In the genomic region with DNA sequence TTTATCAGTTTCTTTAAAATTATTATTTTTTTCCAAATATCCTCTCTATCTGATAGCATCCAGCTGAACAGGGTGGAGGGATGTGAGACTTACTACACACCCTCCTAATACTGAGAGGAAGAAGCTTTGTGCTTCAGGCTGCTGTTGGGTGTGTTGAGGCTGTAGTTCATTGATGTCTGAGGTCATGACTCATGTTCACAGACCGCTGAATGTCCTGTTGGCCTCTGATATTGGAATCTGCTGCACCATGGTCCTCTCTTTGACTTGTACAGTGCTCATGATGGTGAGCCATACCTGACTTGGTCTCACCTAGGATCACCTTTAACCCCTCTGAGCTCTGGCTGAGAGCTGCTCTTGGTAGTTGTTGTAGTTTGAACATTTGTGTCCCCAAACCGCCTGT, we compare ENCODE assay signal across 19 cellular contexts.
"Had no signal": no experiment of that assay in that cellular context is flagged by ENCODE, and none has a peak within 500 bp of the region (broad histone marks: within the 10 kb centered on the region; RNA-seq: fewer than 3 reads in every experiment).

No MANE protein-coding gene starts in this region.

- H3K4me3 ChIP-seq: cardiac muscle cell, dorsolateral prefrontal cortex, right atrium auricular region, skin epidermis, tibial nerve, vagina had no signal

- H3K36me3 ChIP-seq: cardiac muscle cell, right atrium auricular region, tibial nerve, vagina had no signal

- H3K27me3 ChIP-seq: cardiac muscle cell, dorsolateral prefrontal cortex, right atrium auricular region, tibial nerve, vagina had no signal

- DNase-seq: activated CD4-positive, alpha-beta T cell treated with anti-CD3 and anti-CD28 coated beads for 48 hours; activated CD8-positive, alpha-beta T cell treated with anti-CD3 and anti-CD28 coated beads for 36 hours; activated effector memory CD4-positive, alpha-beta T cell treated with Interleukin-2 at 50 U/mL for 16 hours; activated naive CD4-positive, alpha-beta T cell treated with anti-CD3 and anti-CD28 coated beads, Interleukin-2, amount 50 U/mL, for 16 hours; activated T-cell treated with anti-CD3 and anti-CD28 coated beads, Interleukin-2, amount 50 U/mL, for 4 hours; dorsolateral prefrontal cortex; endodermal cell; erythroblast; nucleus accumbens; stimulated activated CD4-positive, alpha-beta T cell treated with anti-CD3 and anti-CD28 coated beads, Interleukin-15, amount 100 ng/mL, for 24 hours; stimulated activated CD4-positive, alpha-beta T cell treated with anti-CD3 and anti-CD28 coated beads, Interleukin-4, amount 100 ng/mL, for 24 hours; stimulated activated naive CD4-positive, alpha-beta T cell had no signal

- ATAC-seq: activated CD8-positive, alpha-beta T cell treated with anti-CD3 and anti-CD28 coated beads for 36 hours; activated T-cell treated with anti-CD3 and anti-CD28 coated beads, Interleukin-2, amount 50 U/mL, for 4 hours; WTC11 had no signal

- FAIRE-seq: astrocyte had no signal
